Comparison of ENCODE assay signal across 1 cellular context in the genomic region with DNA sequence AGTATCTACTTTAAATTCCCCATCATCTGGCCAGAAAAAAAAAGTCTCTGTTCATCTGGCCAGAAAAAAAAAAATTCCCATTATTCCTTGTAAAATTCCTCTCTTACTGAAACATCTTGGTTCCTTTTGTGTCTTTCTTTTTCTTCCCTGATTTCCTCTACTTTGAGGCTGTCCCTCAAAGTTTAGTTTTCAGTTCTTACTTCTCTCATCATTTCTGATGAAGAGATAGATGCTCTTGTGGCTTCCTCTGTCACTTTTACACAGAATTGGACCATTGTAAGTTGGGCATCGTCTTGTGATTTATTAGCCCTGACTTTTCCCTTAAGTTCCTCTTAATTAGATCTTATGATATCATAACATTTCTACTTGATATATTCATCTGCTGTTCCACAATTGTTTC.
TF ChIP-seq lines count a peak whose summit lies in the region.

No MANE protein-coding gene starts in this region.

TF ChIP-seq in GM12878, 131 proteins besides CTCF, POLR2A, EP300 and RAD21:
- no peak for TF ChIP-seq MAX (IDR thresholded peaks at IDR 0.05; ENCODE audit: low read depth, low read length)
- TF ChIP-seq ZNF592 (IDR thresholded peaks at IDR 0.05) = no peak
- TF ChIP-seq RBBP5 (conservative IDR thresholded peaks at IDR 0.05) = no peak
- peak; percentile 84 for TF ChIP-seq PKNOX1 (IDR thresholded peaks at IDR 0.05)
- TF ChIP-seq, protein P1, sequence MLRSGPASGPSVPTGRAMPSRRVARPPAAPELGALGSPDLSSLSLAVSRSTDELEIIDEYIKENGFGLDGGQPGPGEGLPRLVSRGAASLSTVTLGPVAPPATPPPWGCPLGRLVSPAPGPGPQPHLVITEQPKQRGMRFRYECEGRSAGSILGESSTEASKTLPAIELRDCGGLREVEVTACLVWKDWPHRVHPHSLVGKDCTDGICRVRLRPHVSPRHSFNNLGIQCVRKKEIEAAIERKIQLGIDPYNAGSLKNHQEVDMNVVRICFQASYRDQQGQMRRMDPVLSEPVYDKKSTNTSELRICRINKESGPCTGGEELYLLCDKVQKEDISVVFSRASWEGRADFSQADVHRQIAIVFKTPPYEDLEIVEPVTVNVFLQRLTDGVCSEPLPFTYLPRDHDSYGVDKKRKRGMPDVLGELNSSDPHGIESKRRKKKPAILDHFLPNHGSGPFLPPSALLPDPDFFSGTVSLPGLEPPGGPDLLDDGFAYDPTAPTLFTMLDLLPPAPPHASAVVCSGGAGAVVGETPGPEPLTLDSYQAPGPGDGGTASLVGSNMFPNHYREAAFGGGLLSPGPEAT (IDR thresholded peaks at IDR 0.05; ENCODE audit: low read depth) = peak; percentile 58
- peak; percentile 90 to 92 for TF ChIP-seq IKZF2 (IDR thresholded peaks at IDR 0.05)
- no peak for TF ChIP-seq CBX3 (IDR thresholded peaks at IDR 0.05; ENCODE audit: borderline replicate concordance, low read depth)
- TF ChIP-seq IRF4 (IDR thresholded peaks at IDR 0.05; ENCODE audit: low read depth, low read length) = no peak
- peak; percentile 60 for TF ChIP-seq ATF7 (IDR thresholded peaks at IDR 0.05; ENCODE audit: low read depth)
- peak; percentile 77 for TF ChIP-seq IKZF1 (conservative IDR thresholded peaks at IDR 0.05)
- no peak for TF ChIP-seq NBN (IDR thresholded peaks at IDR 0.05)
- TF ChIP-seq ETV6 (conservative IDR thresholded peaks at IDR 0.05 in 1 of 2, IDR thresholded peaks at IDR 0.05 in 1 of 2; ENCODE audit: borderline replicate concordance in 1 of 2, low read depth in 1 of 2) = no peak
- TF ChIP-seq MTA2 (IDR thresholded peaks at IDR 0.05; ENCODE audit: low read depth) = peak; percentile 64; the same call in 1 of the 2 replicates
